Comparison of ENCODE assay signal across 8 cellular contexts in the genomic region with DNA sequence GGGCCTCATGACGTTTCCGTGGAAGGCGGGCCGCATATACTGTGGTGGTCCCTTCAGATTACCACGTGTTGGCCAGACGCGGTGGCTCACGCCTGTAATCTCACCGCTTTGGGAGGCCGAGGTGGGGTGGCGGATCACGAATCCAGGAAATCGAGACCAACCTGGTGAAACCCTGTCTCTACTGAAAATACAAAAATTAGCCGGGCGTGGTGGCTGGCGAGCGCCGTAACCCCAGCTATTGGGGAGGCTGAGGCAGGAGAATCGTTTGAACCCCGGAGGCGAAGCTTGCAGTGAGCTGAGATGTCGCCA. TPM values are rescaled to one million over a fixed set of nuclear protein-coding genes. Genes with fewer than 3 reads are reported as not detected.
DNase-seq lines count a peak whose midpoint lies in the region; ATAC-seq and TF ChIP-seq lines count a peak whose summit lies in the region.

No MANE protein-coding gene starts in this region.

- ATAC-seq in WTC11 (no peak), GM21529 (IDR thresholded peaks at IDR 0.05; ENCODE audit: unreplicated experiment) (no peak), GM19328 (IDR thresholded peaks at IDR 0.05; ENCODE audit: unreplicated experiment) (no peak)

- H3K4me3 Mint-ChIP-seq in WTC11 (peak overlapping the region; percentile 68), glutamatergic neuron (ENCODE audit: unreplicated experiment) (peak overlapping the region; percentile 82)

- DNase-seq in GM23248: no peak
- DNase-seq in WTC11 (ENCODE audit: low spot score): no peak
- DNase-seq in glutamatergic neuron: no peak
- DNase-seq in activated effector memory CD4-positive, alpha-beta T cell treated with anti-CD3 and anti-CD28 coated beads, Interleukin-2, amount 50 U/mL, for 16 hours: no peak
- DNase-seq in NCI-H2029 treated with DMSO at 0.1 percent for 48 hours (lab: John Stamatoyannopoulos, UW): no peak

- H3K27me3 Mint-ChIP-seq in WTC11 (ENCODE audit: low read depth): peaks cover 28% of the 10 kb centered on the region
- H3K27me3 Mint-ChIP-seq in glutamatergic neuron (ENCODE audit: unreplicated experiment): peaks cover 11% of the 10 kb centered on the region

- no peaks in the 10 kb centered on the region for H3K9me2 ChIP-seq in GM23248 (ENCODE audit: insufficient read depth)

- CTCF ChIA-PET in WTC11 (lab: Charles Lee): interaction anchor here (0.6 to 4.9 kb wide), 23 partner anchors 11 to 269 kb away, joined by 3 to 41 read pairs (median 5); partner anchors contain the start of genes HDAC10, MAPK12 and PLXNB2

- no peak overlapping the region; the same call in 1 of the 2 replicates for H3K27ac Mint-ChIP-seq in WTC11
- peak overlapping the region; percentile 55 for H3K27ac Mint-ChIP-seq in glutamatergic neuron (ENCODE audit: unreplicated experiment)

- POLR2A ChIA-PET in WTC11 (lab: Charles Lee): no interaction called here

- H2AFZ ChIP-seq in GM23248: peak overlapping the region; percentile 82

- peak overlapping the region; percentile 77 for H3K4me2 ChIP-seq in GM23248 (ENCODE audit: unreplicated experiment)
- peak overlapping the region; percentile 99 for H3K4me2 ChIP-seq in skeletal muscle satellite cell (ENCODE audit: low read length)

- TF ChIP-seq CTCF in WTC11 (IDR thresholded peaks at IDR 0.05) (no peak), glutamatergic neuron (IDR thresholded peaks at IDR 0.05; ENCODE audit: partially characterized antibody, unreplicated experiment) (no peak)

- H3K79me2 ChIP-seq in GM23248 (ENCODE audit: insufficient read depth): peaks cover 26% of the 10 kb centered on the region; the same call in 1 of the 2 replicates

- no peaks in the 10 kb centered on the region for H3K9me3 ChIP-seq in GM23248 (ENCODE audit: low read depth)
- no peaks in the 10 kb centered on the region for H3K9me3 ChIP-seq in skeletal muscle satellite cell (replicated peaks; ENCODE audit: low read length)

- H3K9me3 Mint-ChIP-seq in WTC11: no peaks in the 10 kb centered on the region
- peaks cover 5% of the 10 kb centered on the region for H3K9me3 Mint-ChIP-seq in glutamatergic neuron (ENCODE audit: unreplicated experiment)

- H4K20me1 ChIP-seq in GM23248 (ENCODE audit: insufficient read depth): no peaks in the 10 kb centered on the region

- no peaks in the 10 kb centered on the region for H3K36me3 Mint-ChIP-seq in WTC11
- peaks cover 5% of the 10 kb centered on the region for H3K36me3 Mint-ChIP-seq in glutamatergic neuron (ENCODE audit: unreplicated experiment)

- peak overlapping the region; percentile 76 for H3K27ac ChIP-seq in GM23248

- peaks cover 7% of the 10 kb centered on the region; the same call in 1 of the 2 replicates for H3F3A ChIP-seq in GM23248 (ENCODE audit: insufficient read depth)

- whole genome bisulfite sequencing in GM23248 (ENCODE audit: low coverage in 1 of 2, low lambda C conversion rate in 2 of 2, missing lambda C conversion rate in 2 of 2), 2 experiments: 36 to 43% methylated on average over 18 to 22 of the region's 22 CpGs

- H3K4me3 ChIP-seq in GM23248 (peak overlapping the region; percentile 81), skeletal muscle satellite cell (ENCODE audit: low read length) (peak overlapping the region; percentile 97)

- H3K4me1 ChIP-seq in GM23248 (ENCODE audit: insufficient read depth) (0 out of 2 replicates have a peak, but pooled peaks cover 4% of the 10 kb centered on the region), skeletal muscle satellite cell (ENCODE audit: control insufficient read depth, insufficient read depth, low read length) (peaks cover 25% of the 10 kb centered on the region)

- peaks cover 3% of the 10 kb centered on the region; the same call in 1 of the 2 replicates for H3K4me1 Mint-ChIP-seq in WTC11
- peaks cover 8% of the 10 kb centered on the region for H3K4me1 Mint-ChIP-seq in glutamatergic neuron (ENCODE audit: low read depth, unreplicated experiment)

- peak overlapping the region; percentile 95 for H3K9ac ChIP-seq in GM23248
- H3K9ac ChIP-seq in skeletal muscle satellite cell (ENCODE audit: low read depth, low read length): peak overlapping the region; percentile 98

- no peaks in the 10 kb centered on the region for H3K27me3 ChIP-seq in GM23248 (replicated peaks; ENCODE audit: insufficient read depth)
- H3K27me3 ChIP-seq in skeletal muscle satellite cell (ENCODE audit: control insufficient read depth, insufficient read depth, low read length): no peaks in the 10 kb centered on the region

- no peaks in the 10 kb centered on the region for H3K36me3 ChIP-seq in GM23248 (ENCODE audit: low read depth)
- no peaks in the 10 kb centered on the region for H3K36me3 ChIP-seq in skeletal muscle satellite cell (ENCODE audit: insufficient read depth, low read length)

- in situ Hi-C loops in GM23248 (cut with MboI): no loop called here

TF ChIP-seq in WTC11, 78 proteins besides CTCF, POLR2A, EP300 and RAD21:
- TF ChIP-seq RORB (CRISPR knock-in tag; IDR thresholded peaks at IDR 0.05) (no peak), NR1H2 (CRISPR knock-in tag; IDR thresholded peaks at IDR 0.05) (no peak), ZNF121 (CRISPR knock-in tag; IDR thresholded peaks at IDR 0.05) (no peak)
- TF ChIP-seq, protein P1, sequence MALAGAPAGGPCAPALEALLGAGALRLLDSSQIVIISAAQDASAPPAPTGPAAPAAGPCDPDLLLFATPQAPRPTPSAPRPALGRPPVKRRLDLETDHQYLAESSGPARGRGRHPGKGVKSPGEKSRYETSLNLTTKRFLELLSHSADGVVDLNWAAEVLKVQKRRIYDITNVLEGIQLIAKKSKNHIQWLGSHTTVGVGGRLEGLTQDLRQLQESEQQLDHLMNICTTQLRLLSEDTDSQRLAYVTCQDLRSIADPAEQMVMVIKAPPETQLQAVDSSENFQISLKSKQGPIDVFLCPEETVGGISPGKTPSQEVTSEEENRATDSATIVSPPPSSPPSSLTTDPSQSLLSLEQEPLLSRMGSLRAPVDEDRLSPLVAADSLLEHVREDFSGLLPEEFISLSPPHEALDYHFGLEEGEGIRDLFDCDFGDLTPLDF (CRISPR knock-in tag; IDR thresholded peaks at IDR 0.05): no peak

RNA-seq across cellular contexts. Expression of gene DENND6B, which starts 0.9 kb away (rescaled TPM):
- 3.3 and 5.7 TPM in 2 replicates for total RNA-seq in GM23248 (2014; rRNA removed; shearing (Covaris generic))
- polyA plus RNA-seq in GM23248 (2016; fragmentation: Nextera tagmentation; extraction: Ambion mirVana): 6.1 and 6.6 TPM in 2 replicates
- 2.3 to 2.7 TPM (median 2.5 TPM) in 3 replicates for total RNA-seq in WTC11 (2021)
- 32.1 TPM for total RNA-seq in glutamatergic neuron (ENCODE audit: unreplicated experiment)
- total RNA-seq in skeletal muscle satellite cell (2012; rRNA removed): 0.44 and 1.0 TPM in 2 replicates

RNA-seq across cellular contexts. Expression of gene PPP6R2, which starts 15.5 kb away (rescaled TPM):
- total RNA-seq in GM23248 (2014; rRNA removed; shearing (Covaris generic)): 50.0 and 58.4 TPM in 2 replicates
- polyA plus RNA-seq in GM23248 (2016; fragmentation: Nextera tagmentation; extraction: Ambion mirVana): 22.2 and 22.3 TPM in 2 replicates
- total RNA-seq in WTC11 (2021) (41.5 to 47.8 TPM (median 46.7 TPM) in 3 replicates), glutamatergic neuron (ENCODE audit: unreplicated experiment) (122 TPM)
- 48.1 and 50.7 TPM in 2 replicates for total RNA-seq in skeletal muscle satellite cell (2012; rRNA removed)

RNA-seq across cellular contexts. Expression of gene PLXNB2, which starts 20.2 kb away (rescaled TPM):
- 136 and 147 TPM in 2 replicates for total RNA-seq in GM23248 (2014; rRNA removed; shearing (Covaris generic))
- 123 and 136 TPM in 2 replicates for polyA plus RNA-seq in GM23248 (2016; fragmentation: Nextera tagmentation; extraction: Ambion mirVana)
- total RNA-seq in WTC11 (2021) (110 to 113 TPM (median 111 TPM) in 3 replicates), glutamatergic neuron (ENCODE audit: unreplicated experiment) (95.2 TPM)
- total RNA-seq in skeletal muscle satellite cell (2012; rRNA removed): 70.6 and 76.0 TPM in 2 replicates

RNA-seq across cellular contexts. Expression of gene MAPK11, which starts 57.5 kb away (rescaled TPM):
- 9.8 and 12.3 TPM in 2 replicates for total RNA-seq in GM23248 (2014; rRNA removed; shearing (Covaris generic))
- polyA plus RNA-seq in GM23248 (2016; fragmentation: Nextera tagmentation; extraction: Ambion mirVana): 1.0 and 1.2 TPM in 2 replicates
- total RNA-seq in WTC11 (2021): 1.4 to 2.3 TPM (median 1.9 TPM) in 3 replicates
- total RNA-seq in glutamatergic neuron (ENCODE audit: unreplicated experiment): 131 TPM
- 3.1 and 3.8 TPM in 2 replicates for total RNA-seq in skeletal muscle satellite cell (2012; rRNA removed)
